ENCODE assay signal across 8 cellular contexts in the genomic region with DNA sequence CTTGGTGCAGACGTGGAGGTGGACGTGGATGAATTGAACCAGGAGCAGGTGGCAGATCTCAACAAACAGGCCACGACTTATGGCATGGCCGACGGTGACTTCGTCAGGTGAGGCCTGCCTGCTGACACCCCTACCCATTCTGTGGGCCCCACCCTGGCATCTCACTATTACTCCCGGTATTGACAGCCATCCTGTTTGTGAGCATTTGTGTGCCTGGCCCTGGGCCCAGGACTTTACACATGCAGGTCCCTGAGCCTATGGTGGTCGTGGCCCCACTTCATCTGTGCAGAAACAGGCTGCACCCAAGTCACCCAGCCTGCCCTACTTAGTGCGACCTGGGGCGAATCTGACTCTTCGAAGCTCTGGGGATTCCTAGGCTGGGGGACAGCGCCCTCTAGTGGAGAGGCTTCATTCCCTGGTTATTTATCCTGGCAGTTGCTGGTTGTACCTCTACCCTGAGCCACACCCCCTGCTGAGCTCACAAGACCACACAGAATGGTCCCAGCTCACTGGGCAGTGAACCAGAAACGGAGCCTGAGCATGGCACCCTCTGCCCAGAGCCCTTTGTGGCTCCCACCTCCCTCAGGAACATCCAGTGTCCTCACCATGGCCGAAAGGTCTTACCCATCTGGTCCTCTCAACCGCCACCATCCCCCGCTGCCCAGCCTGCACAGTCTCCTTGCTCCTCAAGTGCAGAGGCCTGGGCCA. TPM values are rescaled to one million over a fixed set of nuclear protein-coding genes. Genes with fewer than 3 reads are reported as not detected.
DNase-seq lines count a peak whose midpoint lies in the region; TF ChIP-seq lines count a peak whose summit lies in the region.

No MANE protein-coding gene starts in this region.

- H3K4me1 ChIP-seq in neural progenitor cell (no peaks in the 10 kb centered on the region), stomach (peaks cover 0 to 11% (median 3%) of the 10 kb centered on the region in 4 donors)

- no peak overlapping the region for H3K4me3 ChIP-seq in fibroblast of mammary gland (ENCODE audit: control insufficient read depth, low read depth, low read length)
- H3K4me3 ChIP-seq in neural progenitor cell, result no peak overlapping the region
- no peak overlapping the region for H3K4me3 ChIP-seq in stomach

- H3K4me2 ChIP-seq in neural progenitor cell, result no peak overlapping the region

- H3F3A ChIP-seq in neural progenitor cell (ENCODE audit: low read depth), result peaks cover 5% of the 10 kb centered on the region

- H3K27me3 Mint-ChIP-seq in neural progenitor cell (ENCODE audit: insufficient read depth, low read depth), result peaks cover 3% of the 10 kb centered on the region

- H3K9me3 ChIP-seq in neural progenitor cell (ENCODE audit: low read depth) (no peaks in the 10 kb centered on the region), stomach (no peaks in the 10 kb centered on the region)

- intact Hi-C loops in stomach (cut with DNase I; ENCODE audit: low total_unique reads), result no loop called here

- peaks cover 28% of the 10 kb centered on the region for H3K36me3 Mint-ChIP-seq in neural progenitor cell

- H3K27ac Mint-ChIP-seq in neural progenitor cell, result no peak overlapping the region

- H3K9ac ChIP-seq in neural progenitor cell, result no peak overlapping the region

- peaks cover 16% of the 10 kb centered on the region for H4K20me1 ChIP-seq in neural progenitor cell (ENCODE audit: low read depth)

- TF ChIP-seq EP300 in stomach (IDR thresholded peaks at IDR 0.05), result no peak

- no peaks in the 10 kb centered on the region for H3K9me3 Mint-ChIP-seq in neural progenitor cell

- H3K4me3 Mint-ChIP-seq in neural progenitor cell, result no peak overlapping the region

- H3K27ac ChIP-seq in neural progenitor cell (no peak overlapping the region), stomach (no peak overlapping the region)

- TF ChIP-seq CTCF in fibroblast of mammary gland (conservative IDR thresholded peaks at IDR 0.05; ENCODE audit: control insufficient read depth, insufficient read depth, low read depth, low read length), result peak; percentile 92
- peak; percentile 91 for TF ChIP-seq CTCF in neural progenitor cell (IDR thresholded peaks at IDR 0.05)
- peak in 6 of 7 experiments; percentile 14 to 97 (median 87) for TF ChIP-seq CTCF in stomach (IDR thresholded peaks at IDR 0.05)

- no peaks in the 10 kb centered on the region for H3K79me2 ChIP-seq in neural progenitor cell (ENCODE audit: low read depth)

- peak; percentile 76 for DNase-seq in EL
- DNase-seq in HuH-7.5 (ENCODE audit: low spot score), result peak; percentile 93
- DNase-seq in RKO (ENCODE audit: low spot score), result peak; percentile 79
- DNase-seq in activated T-helper 1 cell treated with Interleukin-2 at 50 U/mL for 16 hours (ENCODE audit: low read depth), result peak; percentile 67
- DNase-seq in fibroblast of mammary gland (ENCODE audit: low read depth), result peak; percentile 85
- DNase-seq in neural progenitor cell (ENCODE audit: low spot score), result peak; percentile 88
- DNase-seq in stomach, result peak; percentile 89
- no peak for DNase-seq in cerebellum (ENCODE audit: low spot score)

- TF ChIP-seq POLR2A in stomach (IDR thresholded peaks at IDR 0.05), result no peak

- H3K36me3 ChIP-seq in neural progenitor cell (peaks cover 5% of the 10 kb centered on the region), stomach (peaks cover 92 to 100% (median 100%) of the 10 kb centered on the region in 4 donors)

- no peaks in the 10 kb centered on the region for H3K4me1 Mint-ChIP-seq in neural progenitor cell

- H2AFZ ChIP-seq in neural progenitor cell (replicated peaks), result no peak overlapping the region

- WGBS in stomach, 5 donors, result 43 to 54% (median 51%) methylated on average over 16 of the region's 16 CpGs

- H3K27me3 ChIP-seq in neural progenitor cell (no peaks in the 10 kb centered on the region), stomach (no peaks in the 10 kb centered on the region)

RNA-seq across cellular contexts. Expression of a gene that starts 16.9 kb away (rescaled TPM):
- total RNA-seq in neural progenitor cell (ENCODE audit: low replicate concordance) (0.53 TPM in 1 of 2 replicates, not detected in the other), stomach (10 to 100 TPM in 2 of 5 donors, 1 to 10 TPM in 1, under 1 TPM in 1, not detected in 1; 0.45 to 13.4 (median 7.4) TPM), cerebellum (0.45 TPM)
- 1 to 10 TPM; 2.7 to 7.0 (median 5.0) TPM for polyA plus RNA-seq in stomach

RNA-seq across cellular contexts. Expression of a gene that starts 19.6 kb away (rescaled TPM):
- 7.3 and 32.6 TPM in 2 replicates for total RNA-seq in neural progenitor cell (ENCODE audit: low replicate concordance)
- total RNA-seq in stomach, result 100 to 1,000 TPM in 1 of 5 donors, 10 to 100 TPM in 2, 1 to 10 TPM in 2; 1.8 to 107 (median 11.2) TPM
- polyA plus RNA-seq in stomach, result 10 to 100 TPM; 28.2 to 44.3 (median 36.0) TPM
- total RNA-seq in cerebellum, result 9.1 TPM

RNA-seq across cellular contexts. Expression of a gene that starts 20.6 kb away (rescaled TPM):
- total RNA-seq in neural progenitor cell (ENCODE audit: low replicate concordance), result 57.0 and 97.1 TPM in 2 replicates
- total RNA-seq in stomach, result 100 to 1,000 TPM in 3 of 5 donors, 10 to 100 TPM in 2; 27.0 to 491 (median 274) TPM
- polyA plus RNA-seq in stomach, result 100 to 1,000 TPM in 1 of 3 donors, 10 to 100 TPM in 2; 47.7 to 131 (median 86.6) TPM
- 17.6 TPM for total RNA-seq in cerebellum

RNA-seq across cellular contexts. Expression of a gene that starts 33.6 kb away (rescaled TPM):
- 8.1 and 34.1 TPM in 2 replicates for total RNA-seq in neural progenitor cell (ENCODE audit: low replicate concordance)
- 100 to 1,000 TPM in 1 of 5 donors, 10 to 100 TPM in 4; 25.7 to 268 (median 55.4) TPM for total RNA-seq in stomach
- polyA plus RNA-seq in stomach, result 10 to 100 TPM; 32.4 to 95.8 (median 39.7) TPM
- total RNA-seq in cerebellum, result 19.5 TPM

RNA-seq across cellular contexts. Expression of a gene that starts 58.1 kb away (rescaled TPM):
- total RNA-seq in neural progenitor cell (ENCODE audit: low replicate concordance) (0.43 and 5.9 TPM in 2 replicates), stomach (10 to 100 TPM in 2 of 5 donors, 1 to 10 TPM in 2, not detected in 1; 3.2 to 33.5 (median 10.2) TPM), cerebellum (1.1 TPM)
- 10 to 100 TPM in 2 of 3 donors, 1 to 10 TPM in 1; 9.8 to 27.0 (median 14.9) TPM for polyA plus RNA-seq in stomach
